8 cellular contexts compared by ENCODE assay signal in genomic region chr4:155758500-155759371, GRCh38. TPM values are rescaled to one million over a fixed set of nuclear protein-coding genes. Genes with fewer than 3 reads are reported as not detected.
A peak's percentile ranks its signal among the peaks of the same experiment; 100 is the strongest.
DNase-seq lines count a peak whose midpoint lies in the region; ATAC-seq, FAIRE-seq and TF ChIP-seq lines count a peak whose summit lies in the region.

Gene GUCY1B1, plus strand, starts transcription at chr4:155759021. Its CDS starts 120 bp downstream, at chr4:155759141.

- H3K36me3 ChIP-seq in duodenal mucosa (ENCODE audit: control insufficient read depth in 1 of 2, insufficient read depth in 2 of 2, low read length in 2 of 2), result no peaks in the 10 kb centered on the region
- H3K36me3 ChIP-seq in HepG2 (replicated peaks in 1 of 2; ENCODE audit: control insufficient read depth in 1 of 2, insufficient read depth in 2 of 2, low read length in 2 of 2), result no peaks in the 10 kb centered on the region

- intact Hi-C loops in activated CD4-positive, alpha-beta memory T cell treated with anti-CD3 and anti-CD28 coated beads for 36 hours (cut with micrococcal nuclease), result no loop called here
- intact Hi-C loops in HepG2 (cut with micrococcal nuclease; ENCODE audit: unreplicated experiment), result no loop called here

- TF ChIP-seq EP300 in HepG2 (IDR thresholded peaks at IDR 0.05; ENCODE audit: low read depth in 2 of 2, low read length in 2 of 2), result no peak
- no peak for TF ChIP-seq EP300 in HepG2 (CRISPR knock-in tag; IDR thresholded peaks at IDR 0.05; ENCODE audit: borderline replicate concordance)

- H3K79me2 ChIP-seq in HepG2 (ENCODE audit: insufficient read depth, low read length), result no peaks in the 10 kb centered on the region

- peak; percentile 61 for DNase-seq in HFF-Myc (ENCODE audit: extremely low read depth, low read depth)
- peak; percentile 65 to 73 for DNase-seq in NCI-H1930 (lab: John Stamatoyannopoulos, UW)
- DNase-seq in activated CD4-positive, alpha-beta memory T cell treated with anti-CD3 and anti-CD28 coated beads for 36 hours, result peak; percentile 77
- DNase-seq in HepG2 (ENCODE audit: low spot score), result no peak
- peak; percentile 65 for DNase-seq in stimulated activated CD4-positive, alpha-beta T cell treated with anti-CD3 and anti-CD28 coated beads, Interleukin-4, amount 100 ng/mL, for 1 hour
- no peak for DNase-seq in NCI-H187 treated with DMSO at 0.1 percent for 48 hours (lab: John Stamatoyannopoulos, UW)

- in situ Hi-C loops in HepG2 (cut with HindIII; ENCODE audit: extremely low pct_ligation_motif_present, low pct_unique_long_range_greater_than_20kb), result no loop called here

- no TSS peak for BruUV-seq in HepG2 (replicated peaks; lab: Mats Ljungman, UMichigan)

- H3K4me1 ChIP-seq in duodenal mucosa (ENCODE audit: control insufficient read depth in 1 of 2, insufficient read depth in 2 of 2, low read length in 2 of 2) (peaks cover 0 to 10% of the 10 kb centered on the region in 2 donors), HepG2 (ENCODE audit: insufficient read depth, low read length) (no peaks in the 10 kb centered on the region)

- H3K4me3 ChIP-seq in GM12875 (ENCODE audit: low read depth, low read length) (no peak within 1 kb of the TSS), HFF-Myc (replicated peaks; ENCODE audit: low read depth, low read length) (peak within 1 kb of the TSS; percentile 51), duodenal mucosa (ENCODE audit: low read depth in 1 of 2, low read length in 2 of 2) (peak within 1 kb of the TSS; percentile 69 to 74), HepG2 (replicated peaks in 1 of 3; ENCODE audit: insufficient read depth in 1 of 3, low read depth in 2 of 3, low read length in 3 of 3) (no peak within 1 kb of the TSS)

- no peak for FAIRE-seq in HepG2 (lab: Jason Lieb, UNC)

- H3K9ac ChIP-seq in duodenal mucosa (ENCODE audit: low read depth in 1 of 2, low read length in 2 of 2), result peak within 1 kb of the TSS; percentile 26 to 32
- no peak within 1 kb of the TSS for H3K9ac ChIP-seq in HepG2 (ENCODE audit: insufficient read depth, low read depth, low read length)

- H3K9me3 ChIP-seq in duodenal mucosa (ENCODE audit: control insufficient read depth in 1 of 2, low read length in 2 of 2) (no peaks in the 10 kb centered on the region), HepG2 (ENCODE audit: low read length) (no peaks in the 10 kb centered on the region)

- peak; percentile 20; the same call in 1 of the 2 replicates for TF ChIP-seq CTCF in GM12875 (IDR thresholded peaks at IDR 0.05; ENCODE audit: borderline replicate concordance, insufficient read depth, low read depth, low read length)
- no peak for TF ChIP-seq CTCF in HFF-Myc (IDR thresholded peaks at IDR 0.05; ENCODE audit: low read depth, low read length, missing control alignments)
- no peak for TF ChIP-seq CTCF in HepG2 (CRISPR knock-in tag; IDR thresholded peaks at IDR 0.05)

- H3K9me3 Mint-ChIP-seq in activated CD4-positive, alpha-beta memory T cell treated with anti-CD3 and anti-CD28 coated beads for 36 hours, result no peaks in the 10 kb centered on the region

- TF ChIP-seq RAD21 in HepG2 (CRISPR knock-in tag; IDR thresholded peaks at IDR 0.05), result no peak

- no peak for TF ChIP-seq POLR2A in HepG2 (IDR thresholded peaks at IDR 0.05; ENCODE audit: insufficient read depth in 1 of 2, low read depth in 2 of 2, low read length in 2 of 2)

- no peaks in the 10 kb centered on the region for H3K36me3 Mint-ChIP-seq in activated CD4-positive, alpha-beta memory T cell treated with anti-CD3 and anti-CD28 coated beads for 36 hours

- ATAC-seq in HepG2, result peak; percentile 29; the same call in 2 of the 3 replicates

- H3K4me3 Mint-ChIP-seq in activated CD4-positive, alpha-beta memory T cell treated with anti-CD3 and anti-CD28 coated beads for 36 hours, result peak within 1 kb of the TSS; percentile 41

- POLR2A ChIA-PET in activated CD4-positive, alpha-beta memory T cell treated with anti-CD3 and anti-CD28 coated beads for 36 hours (lab: Charles Lee), result no interaction called here
- POLR2A ChIA-PET in HepG2 (lab: Yijun Ruan, JAX), result no interaction called here

- H3K27me3 ChIP-seq in duodenal mucosa (ENCODE audit: control insufficient read depth in 1 of 2, insufficient read depth in 2 of 2, low read length in 2 of 2) (peaks cover 5 to 13% of the 10 kb centered on the region in 2 donors), HepG2 (ENCODE audit: control insufficient read depth in 1 of 2, insufficient read depth in 2 of 2, low read length in 2 of 2) (no peaks in the 10 kb centered on the region)

- no peaks in the 10 kb centered on the region for H4K20me1 ChIP-seq in HepG2 (ENCODE audit: insufficient read depth, low read length)

- no peak within 1 kb of the TSS for H3K4me2 ChIP-seq in HepG2 (ENCODE audit: low read depth, low read length)

- 68% methylated on average over 26 of the region's 51 CpGs for WGBS in HepG2 (ENCODE audit: low lambda C conversion rate)

- CTCF ChIA-PET in activated CD4-positive, alpha-beta memory T cell treated with anti-CD3 and anti-CD28 coated beads for 36 hours (lab: Charles Lee), result no interaction called here
- CTCF ChIA-PET in HepG2 (lab: Yijun Ruan, JAX; ENCODE audit: low intra/inter-chr PET ratio, low total read pairs), result no interaction called here

- peaks cover 2% of the 10 kb centered on the region for H3K4me1 Mint-ChIP-seq in activated CD4-positive, alpha-beta memory T cell treated with anti-CD3 and anti-CD28 coated beads for 36 hours (ENCODE audit: low read depth)

- H3K27ac ChIP-seq in duodenal mucosa (ENCODE audit: low read depth, low read length) (peak within 1 kb of the TSS; percentile 64), HepG2 (ENCODE audit: extremely low read length, insufficient read depth, low read length) (no peak within 1 kb of the TSS)

- H3K27ac Mint-ChIP-seq in activated CD4-positive, alpha-beta memory T cell treated with anti-CD3 and anti-CD28 coated beads for 36 hours, result no peak within 1 kb of the TSS

- peaks cover 31% of the 10 kb centered on the region for H3K27me3 Mint-ChIP-seq in activated CD4-positive, alpha-beta memory T cell treated with anti-CD3 and anti-CD28 coated beads for 36 hours

- no peak within 1 kb of the TSS for H2AFZ ChIP-seq in HepG2 (ENCODE audit: low read length)

TF ChIP-seq in HepG2, 621 proteins besides CTCF, POLR2A, EP300 and RAD21 (continues in another document):
- TF ChIP-seq TCF12 (IDR thresholded peaks at IDR 0.05) (no peak), TCF12 (CRISPR knock-in tag; IDR thresholded peaks at IDR 0.05) (no peak), PBX3 (CRISPR knock-in tag; IDR thresholded peaks at IDR 0.05; ENCODE audit: borderline replicate concordance) (no peak)
- TF ChIP-seq, protein P1, sequence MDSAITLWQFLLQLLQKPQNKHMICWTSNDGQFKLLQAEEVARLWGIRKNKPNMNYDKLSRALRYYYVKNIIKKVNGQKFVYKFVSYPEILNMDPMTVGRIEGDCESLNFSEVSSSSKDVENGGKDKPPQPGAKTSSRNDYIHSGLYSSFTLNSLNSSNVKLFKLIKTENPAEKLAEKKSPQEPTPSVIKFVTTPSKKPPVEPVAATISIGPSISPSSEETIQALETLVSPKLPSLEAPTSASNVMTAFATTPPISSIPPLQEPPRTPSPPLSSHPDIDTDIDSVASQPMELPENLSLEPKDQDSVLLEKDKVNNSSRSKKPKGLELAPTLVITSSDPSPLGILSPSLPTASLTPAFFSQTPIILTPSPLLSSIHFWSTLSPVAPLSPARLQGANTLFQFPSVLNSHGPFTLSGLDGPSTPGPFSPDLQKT (CRISPR knock-in tag; IDR thresholded peaks at IDR 0.05; ENCODE audit: borderline replicate concordance), result no peak

RNA-seq across cellular contexts. Expression of gene GUCY1B1, which starts in this region (rescaled TPM):
- under 1 TPM; 0.24 to 0.36 TPM for total RNA-seq in activated CD4-positive, alpha-beta memory T cell treated with anti-CD3 and anti-CD28 coated beads for 36 hours
- total RNA-seq in HepG2 (2016; rRNA removed; fragmentation: Illumina TruSeq; extraction: Trizol), result not detected in 2 replicates
- total RNA-seq in HepG2 (2016; cell fraction: cytosol; rRNA removed; fragmentation: Illumina TruSeq; extraction: Trizol; ENCODE audit: low read depth), result not detected in 2 replicates
- not detected in 2 replicates for total RNA-seq in HepG2 (2016; cell fraction: insoluble cytoplasmic fraction; rRNA removed; fragmentation: Illumina TruSeq; extraction: Trizol)
- not detected in 2 replicates for total RNA-seq in HepG2 (2016; cell fraction: membrane; rRNA removed; fragmentation: Illumina TruSeq; extraction: Trizol)
- total RNA-seq in HepG2 (2016; cell fraction: nucleus; rRNA removed; fragmentation: Illumina TruSeq; extraction: Trizol), result not detected in 2 replicates
- not detected in 2 replicates for polyA plus RNA-seq in HepG2 (2011; rRNA removed)
- polyA plus RNA-seq in HepG2 (2011; cell fraction: cytosol; rRNA removed), result not detected in 2 replicates
- not detected in 2 replicates for polyA plus RNA-seq in HepG2 (2011; cell fraction: nucleus; rRNA removed)
- not detected in 2 replicates for polyA plus RNA-seq in HepG2 (2012)
- not detected in 2 replicates for polyA plus RNA-seq in HepG2 (2016; cell fraction: cytosol; fragmentation: Illumina TruSeq; extraction: Trizol; ENCODE audit: low read depth)
- polyA plus RNA-seq in HepG2 (2016; cell fraction: insoluble cytoplasmic fraction; fragmentation: Illumina TruSeq; extraction: Trizol; ENCODE audit: low read depth), result not detected in 2 replicates
- not detected in 2 replicates for polyA plus RNA-seq in HepG2 (2016; cell fraction: membrane; fragmentation: Illumina TruSeq; extraction: Trizol; ENCODE audit: low read depth)
- not detected in 2 replicates for polyA plus RNA-seq in HepG2 (2016; cell fraction: nucleus; fragmentation: Illumina TruSeq; extraction: Trizol; ENCODE audit: insufficient read depth, low read depth)
- polyA minus RNA-seq in HepG2 (2011; rRNA and poly(A)+ RNA removed; ENCODE audit: low replicate concordance), result not detected in 2 replicates
- polyA minus RNA-seq in HepG2 (2011; cell fraction: cytosol; rRNA and poly(A)+ RNA removed), result not detected in 2 replicates
- polyA minus RNA-seq in HepG2 (2011; cell fraction: nucleus; rRNA and poly(A)+ RNA removed), result not detected in 2 replicates

Comparison
In these comparisons a context has a peak if more than half of its experiments do, and no peak if none do; other contexts are left out.
1. Peak in DNase-seq in activated CD4-positive, alpha-beta memory T cell treated with anti-CD3 and anti-CD28 coated beads for 36 hours; RNA of the gene not detected or under 1 TPM.
2. Peak in ATAC-seq in HepG2; RNA of the gene not detected or under 1 TPM.
3. H3K4me3 ChIP-seq: peak in HFF-Myc (single experiment) and duodenal mucosa (2 of 2); none in GM12875 (single experiment) and HepG2 (0 of 3).
4. DNase-seq: peak in HFF-Myc (single experiment), NCI-H1930 (2 of 2) and stimulated activated CD4-positive, alpha-beta T cell treated with anti-CD3 and anti-CD28 coated beads, Interleukin-4, amount 100 ng/mL, for 1 hour (single experiment); none in HepG2 (single experiment) and NCI-H187 treated with DMSO at 0.1 percent for 48 hours (single experiment).